In the genomic region with DNA sequence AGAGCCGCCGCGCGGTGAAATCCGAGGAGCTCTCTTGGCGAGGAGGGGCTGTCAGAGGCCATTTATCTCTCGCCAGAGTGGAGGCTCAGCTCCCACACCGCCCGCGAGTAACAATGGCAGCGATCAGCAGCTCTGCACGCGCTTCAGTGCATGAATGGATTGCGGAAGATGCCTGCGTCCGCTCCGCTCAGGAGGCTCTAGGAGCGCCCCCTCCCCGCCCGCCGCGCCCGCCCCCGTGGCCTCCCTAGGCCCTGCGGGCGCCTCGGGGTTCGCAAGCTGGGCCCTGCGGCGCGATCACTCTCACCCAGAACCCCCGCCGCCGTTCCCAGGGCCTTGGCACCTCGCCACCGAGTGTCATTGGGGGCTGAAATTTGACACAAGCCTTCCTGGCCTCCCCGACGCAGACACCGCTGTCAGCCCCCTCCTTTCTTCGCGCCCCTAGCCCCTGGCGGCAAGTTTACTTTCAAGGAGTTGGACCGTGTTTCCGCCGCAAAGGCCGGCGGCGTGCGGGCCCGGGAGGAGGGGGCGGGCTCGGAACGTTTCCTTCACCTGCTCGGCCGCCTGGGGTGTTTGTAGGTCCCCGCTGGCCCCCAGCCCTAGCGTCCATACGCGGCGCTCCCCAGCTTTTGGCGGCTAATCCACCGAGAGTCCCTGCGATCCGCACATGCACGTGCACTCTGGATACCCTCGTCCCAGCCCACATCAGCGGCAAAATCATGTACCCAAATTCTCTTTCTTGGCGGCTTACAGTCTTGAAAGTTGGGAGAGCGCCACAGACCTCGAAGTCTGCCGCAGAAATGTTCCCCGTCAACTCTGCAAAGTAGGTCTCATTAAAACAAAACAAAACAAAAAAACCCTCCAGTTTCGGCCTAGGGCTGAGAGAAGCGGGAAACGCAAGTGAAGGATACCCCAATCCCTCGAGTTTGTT, we compare ENCODE assay signal across 8 cellular contexts. TPM values are rescaled to one million over a fixed set of nuclear protein-coding genes. Genes with fewer than 3 reads are reported as not detected.
DNase-seq lines count a peak whose midpoint lies in the region; ATAC-seq lines count a peak whose summit lies in the region.

No MANE protein-coding gene starts in this region.

- DNase-seq in SIG-M5 treated with dmso at 0.1 percent for 504 hours (lab: John Stamatoyannopoulos, UW; ENCODE audit: unreplicated experiment) (peak; percentile 31), SIG-M5 (lab: John Stamatoyannopoulos, UW) (no peak), SJCRH30 (peak; percentile 50 to 63), epidermal melanocyte (ENCODE audit: insufficient read length, low spot score) (peak; percentile 72), T1000 (lab: John Stamatoyannopoulos, UW) (no peak), NCI-H1930 (lab: John Stamatoyannopoulos, UW) (no peak)

- H3K9me3 ChIP-seq in SJCRH30 (replicated peaks) (no peaks in the 10 kb centered on the region), muscle layer of duodenum (ENCODE audit: control insufficient read depth in 1 of 2, low read length in 2 of 2) (no peaks in the 10 kb centered on the region)

- ATAC-seq in HG03025 (IDR thresholded peaks at IDR 0.05; ENCODE audit: low FRiP score, unreplicated experiment): no peak

- H3K27me3 ChIP-seq in SJCRH30: no peaks in the 10 kb centered on the region
- no peaks in the 10 kb centered on the region for H3K27me3 ChIP-seq in muscle layer of duodenum (ENCODE audit: low read depth, low read length)

- H3K36me3 ChIP-seq in SJCRH30 (peaks cover 3% of the 10 kb centered on the region; the same call in 1 of the 2 replicates), muscle layer of duodenum (ENCODE audit: control insufficient read depth in 1 of 2, insufficient read depth in 2 of 2, low read length in 2 of 2) (no peaks in the 10 kb centered on the region)

- H3K4me1 ChIP-seq in SJCRH30 (peaks cover 9% of the 10 kb centered on the region), muscle layer of duodenum (ENCODE audit: control insufficient read depth in 1 of 2, insufficient read depth in 2 of 2, low read length in 2 of 2) (peaks cover 0 to 11% of the 10 kb centered on the region in 2 donors)

- H3K27ac ChIP-seq in SJCRH30 (peak overlapping the region; percentile 89), muscle layer of duodenum (ENCODE audit: low read length) (no peak overlapping the region)

- H3K4me3 ChIP-seq in SJCRH30 (peak overlapping the region; percentile 81), muscle layer of duodenum (ENCODE audit: low read depth in 1 of 2, low read length in 2 of 2) (peak overlapping the region; percentile 39 to 59)

RNA-seq across cellular contexts. Expression of gene BCOR, which starts 49.0 kb away (rescaled TPM):
- total RNA-seq in SJCRH30 (2014; rRNA removed; shearing (Covaris generic)): 62.5 and 64.8 TPM in 2 replicates

Comparison
In these comparisons a context has a peak if more than half of its experiments do, and no peak if none do; other contexts are left out.
1. DNase-seq: peak in SIG-M5 treated with dmso at 0.1 percent for 504 hours (single experiment), SJCRH30 (2 of 2) and epidermal melanocyte (single experiment); none in SIG-M5 (single experiment), T1000 (single experiment) and NCI-H1930 (0 of 2).